ENCODE assay signal across 12 cellular contexts in genomic region chr12:99911967-99912366, GRCh38.
A peak's percentile ranks its signal among the peaks of the same experiment; 100 is the strongest.
DNase-seq lines count a peak whose midpoint lies in the region; ATAC-seq, FAIRE-seq and TF ChIP-seq lines count a peak whose summit lies in the region.
"Had no signal": no experiment of that assay in that cellular context is flagged by ENCODE, and none has a peak within 500 bp of the region (broad histone marks: within the 10 kb centered on the region; RNA-seq: fewer than 3 reads in every experiment).

No MANE protein-coding gene starts in this region.

- no peaks in the 10 kb centered on the region for H3K36me3 ChIP-seq in Peyer's patch

- H3K9me3 ChIP-seq in Peyer's patch: no peaks in the 10 kb centered on the region

- H3K4me3 ChIP-seq in Peyer's patch: no peak overlapping the region

- TF ChIP-seq POLR2A in Peyer's patch (IDR thresholded peaks at IDR 0.05): no peak

- H3K4me1 ChIP-seq in Peyer's patch: no peaks in the 10 kb centered on the region

- DNase-seq in H4 (ENCODE audit: low spot score) (peak; percentile 63), renal cortical epithelial cell (ENCODE audit: low read depth) (peak; percentile 3), NCI-H526 (lab: John Stamatoyannopoulos, UW) (no peak), NCI-H1092 (lab: John Stamatoyannopoulos, UW) (no peak), D721Med (ENCODE audit: insufficient read length, low spot score) (no peak), Peyer's patch (no peak)
- DNase-seq: activated CD4-positive, alpha-beta T cell treated with anti-CD3 and anti-CD28 coated beads for 36 hours; GDM1; NK-92 treated with Interleukin-12 subunit alpha and Interleukin-12 subunit beta, amount 100 ng/mL, for 24 hours; posterior cingulate gyrus had no signal

- FAIRE-seq in D721Med (lab: Jason Lieb, UNC): no peak

- H3K27ac ChIP-seq in Peyer's patch: peak overlapping the region in 1 of 4 donors; percentile 64

- TF ChIP-seq CTCF in D721Med (IDR thresholded peaks at IDR 0.05; ENCODE audit: insufficient read depth, missing control alignments): no peak
- no peak for TF ChIP-seq CTCF in Peyer's patch (IDR thresholded peaks at IDR 0.05)

- H3K27me3 ChIP-seq in Peyer's patch: no peaks in the 10 kb centered on the region

- ATAC-seq in GM18520 (IDR thresholded peaks at IDR 0.05; ENCODE audit: unreplicated experiment) (peak; percentile 81), HG03460 (IDR thresholded peaks at IDR 0.05; ENCODE audit: unreplicated experiment) (peak; percentile 78)
- ATAC-seq: activated CD4-positive, alpha-beta T cell treated with anti-CD3 and anti-CD28 coated beads for 36 hours had no signal

Comparison
In these comparisons a context has a peak if more than half of its experiments do, and no peak if none do; other contexts are left out.
1. DNase-seq: peak in H4 (single experiment) and renal cortical epithelial cell (single experiment); none in NCI-H526 (0 of 2), NCI-H1092 (single experiment), D721Med (single experiment) and Peyer's patch (0 of 3).